14 cellular contexts compared by ENCODE assay signal in genomic region chr7:13016633-13017324, GRCh38.
DNase-seq lines count a peak whose midpoint lies in the region; ATAC-seq, FAIRE-seq and TF ChIP-seq lines count a peak whose summit lies in the region.
"Had no signal": no experiment of that assay in that cellular context is flagged by ENCODE, and none has a peak within 500 bp of the region (broad histone marks: within the 10 kb centered on the region; RNA-seq: fewer than 3 reads in every experiment).

No MANE protein-coding gene starts in this region.

- H3K27me3 Mint-ChIP-seq in nephron (ENCODE audit: low read depth) = no peaks in the 10 kb centered on the region
- H3K27me3 Mint-ChIP-seq in activated naive CD8-positive, alpha-beta T cell treated with anti-CD3 and anti-CD28 coated beads, Interleukin-2, amount 50 U/mL, for 24 hours = peaks cover 2% of the 10 kb centered on the region

- peaks cover 37% of the 10 kb centered on the region for H3K4me1 Mint-ChIP-seq in nephron
- H3K4me1 Mint-ChIP-seq in activated naive CD8-positive, alpha-beta T cell treated with anti-CD3 and anti-CD28 coated beads, Interleukin-2, amount 50 U/mL, for 24 hours = no peaks in the 10 kb centered on the region
- H3K4me1 Mint-ChIP-seq: immature natural killer cell had no signal

- WGBS in ectodermal cell, 2 experiments = 53 to 60% methylated on average over 8 of the region's 9 CpGs

- ATAC-seq in HG03025 (IDR thresholded peaks at IDR 0.05; ENCODE audit: low FRiP score, unreplicated experiment) = no peak
- no peak for ATAC-seq in activated naive CD8-positive, alpha-beta T cell treated with anti-CD3 and anti-CD28 coated beads, Interleukin-2, amount 50 U/mL, for 24 hours
- no peak for ATAC-seq in HG03571 (IDR thresholded peaks at IDR 0.05; ENCODE audit: unreplicated experiment)
- ATAC-seq: naive thymus-derived CD4-positive, alpha-beta T cell had no signal

- H3K4me1 ChIP-seq in ectodermal cell (ENCODE audit: control insufficient read depth, insufficient read depth, low read length) (peaks cover 48% of the 10 kb centered on the region), Peyer's patch (peaks cover 0 to 8% (median 0%) of the 10 kb centered on the region in 4 donors)

- peak; percentile 81 for FAIRE-seq in RCC 7860 (lab: Jason Lieb, UNC)

- H3K27me3 ChIP-seq in ectodermal cell (ENCODE audit: control insufficient read depth, insufficient read depth, low read length, poor library complexity, severe bottlenecking) (no peaks in the 10 kb centered on the region), Peyer's patch (no peaks in the 10 kb centered on the region)
- H3K27me3 ChIP-seq: cardiac muscle cell had no signal

- no peaks in the 10 kb centered on the region for H3K9me3 ChIP-seq in ectodermal cell (ENCODE audit: control insufficient read depth, low read length)
- H3K9me3 ChIP-seq in Peyer's patch = no peaks in the 10 kb centered on the region

- H3K4me3 ChIP-seq in ectodermal cell (ENCODE audit: insufficient read depth, low read depth, low read length) (no peak overlapping the region), Peyer's patch (no peak overlapping the region)
- H3K4me3 ChIP-seq: cardiac muscle cell had no signal

- H3K9me3 Mint-ChIP-seq in nephron = no peaks in the 10 kb centered on the region
- H3K9me3 Mint-ChIP-seq in activated naive CD8-positive, alpha-beta T cell treated with anti-CD3 and anti-CD28 coated beads, Interleukin-2, amount 50 U/mL, for 24 hours = no peaks in the 10 kb centered on the region
- H3K9me3 Mint-ChIP-seq: naive thymus-derived CD4-positive, alpha-beta T cell had no signal

- H3K27ac ChIP-seq in ectodermal cell (ENCODE audit: insufficient read depth, low read depth, low read length, poor library complexity, severe bottlenecking) (peak overlapping the region; percentile 97), Peyer's patch (no peak overlapping the region)

- peak overlapping the region in 1 of 3 experiments; percentile 41 for H3K4me3 Mint-ChIP-seq in nephron
- H3K4me3 Mint-ChIP-seq in activated naive CD8-positive, alpha-beta T cell treated with anti-CD3 and anti-CD28 coated beads, Interleukin-2, amount 50 U/mL, for 24 hours = no peak overlapping the region
- H3K4me3 Mint-ChIP-seq: immature natural killer cell; naive thymus-derived CD4-positive, alpha-beta T cell had no signal

- DNase-seq in ACHN (peak; percentile 19), RCC 7860 (ENCODE audit: low spot score) (peak; percentile 17), Peyer's patch (no peak)
- no peak for DNase-seq in activated naive CD8-positive, alpha-beta T cell treated with anti-CD3 and anti-CD28 coated beads, Interleukin-2, amount 50 U/mL, for 24 hours
- DNase-seq: immature natural killer cell; KBM-7; naive thymus-derived CD4-positive, alpha-beta T cell; NCI-H1694; stimulated activated CD4-positive, alpha-beta T cell treated with anti-CD3 and anti-CD28 coated beads, Interleukin-12 subunit alpha, Interleukin-12 subunit beta, amount 100 ng/mL, for 4 hours had no signal

- H3K36me3 ChIP-seq in ectodermal cell (ENCODE audit: control insufficient read depth, insufficient read depth, low read length) (no peaks in the 10 kb centered on the region), Peyer's patch (no peaks in the 10 kb centered on the region)
- H3K36me3 ChIP-seq: cardiac muscle cell had no signal

- in situ Hi-C loops in ACHN (cut with HindIII; ENCODE audit: low pct_ligation_motif_present, low pct_unique_long_range_greater_than_20kb, low sequenced_read_pairs) = no loop called here

- TF ChIP-seq CTCF in nephron (IDR thresholded peaks at IDR 0.05; ENCODE audit: unreplicated experiment in 3 of 3) = no peak
- TF ChIP-seq CTCF in Peyer's patch (IDR thresholded peaks at IDR 0.05) = no peak

- no peak for TF ChIP-seq POLR2A in Peyer's patch (IDR thresholded peaks at IDR 0.05)

- peak overlapping the region; percentile 87 to 94 (median 91) for H3K27ac Mint-ChIP-seq in nephron
- no peak overlapping the region for H3K27ac Mint-ChIP-seq in activated naive CD8-positive, alpha-beta T cell treated with anti-CD3 and anti-CD28 coated beads, Interleukin-2, amount 50 U/mL, for 24 hours
- H3K27ac Mint-ChIP-seq: immature natural killer cell; naive thymus-derived CD4-positive, alpha-beta T cell had no signal

- no peaks in the 10 kb centered on the region for H3K36me3 Mint-ChIP-seq in nephron (ENCODE audit: low read depth)
- H3K36me3 Mint-ChIP-seq in activated naive CD8-positive, alpha-beta T cell treated with anti-CD3 and anti-CD28 coated beads, Interleukin-2, amount 50 U/mL, for 24 hours (ENCODE audit: low read depth) = no peaks in the 10 kb centered on the region
- H3K36me3 Mint-ChIP-seq: immature natural killer cell; naive thymus-derived CD4-positive, alpha-beta T cell had no signal

Comparison
In these comparisons a context has a peak if more than half of its experiments do, and no peak if none do; other contexts are left out.
1. DNase-seq: peak in ACHN (single experiment) and RCC 7860 (single experiment); none in Peyer's patch (0 of 3) and activated naive CD8-positive, alpha-beta T cell treated with anti-CD3 and anti-CD28 coated beads, Interleukin-2, amount 50 U/mL, for 24 hours (single experiment).